Comparison of ENCODE assay signal across 8 cellular contexts in the genomic region with DNA sequence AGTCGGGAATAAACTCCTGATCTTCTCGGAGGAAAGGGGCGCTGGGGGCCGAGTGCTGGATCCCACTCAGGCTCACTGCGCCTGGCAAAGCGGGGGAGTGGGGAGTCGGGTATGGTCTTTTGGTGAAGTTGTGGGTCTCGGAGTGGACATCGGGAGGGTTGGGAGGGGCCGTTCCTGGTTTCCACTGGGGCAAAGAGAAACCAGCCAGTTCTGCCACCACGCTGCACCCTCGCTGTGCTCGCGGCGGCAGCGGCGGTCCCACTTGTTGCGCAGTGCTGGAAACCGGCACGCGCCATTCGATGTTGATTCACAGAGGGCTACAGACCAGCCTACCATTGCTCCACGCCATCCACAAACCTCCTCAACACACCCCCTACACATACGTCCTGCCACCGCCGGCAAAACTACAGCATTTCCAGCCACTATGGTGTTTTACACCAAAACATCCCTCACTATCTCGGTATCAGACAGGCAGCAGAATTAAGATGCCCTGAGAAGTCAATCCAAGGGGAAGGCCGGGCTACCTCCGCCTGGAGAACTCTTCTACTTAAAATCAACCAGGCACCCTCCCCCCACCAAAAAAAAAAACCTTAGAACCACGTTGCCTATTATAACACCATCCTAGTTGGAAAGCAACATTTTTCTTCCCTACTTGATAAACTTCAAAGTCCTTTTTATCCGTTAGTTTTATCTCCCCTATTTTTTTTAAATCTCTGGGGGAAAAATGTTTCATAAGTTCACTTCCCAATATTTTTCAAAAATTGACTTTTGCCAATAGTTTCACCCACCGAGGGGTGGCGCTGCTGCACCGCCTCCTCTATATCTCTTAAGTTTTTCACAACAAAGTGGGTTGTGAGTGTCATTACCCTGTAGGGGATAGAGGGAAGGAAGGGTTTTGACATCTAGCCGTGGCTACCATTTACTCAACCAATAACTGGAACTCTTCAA. TPM values are rescaled to one million over a fixed set of nuclear protein-coding genes. Genes with fewer than 3 reads are reported as not detected.
A peak's percentile ranks its signal among the peaks of the same experiment; 100 is the strongest.
DNase-seq lines count a peak whose midpoint lies in the region; ATAC-seq and TF ChIP-seq lines count a peak whose summit lies in the region.

No MANE protein-coding gene starts in this region.

- H3K36me3 ChIP-seq in thoracic aorta: no peaks in the 10 kb centered on the region

- intact Hi-C loops in CD4-positive, alpha-beta T cell (cut with DNase I, micrococcal nuclease): loop anchor here (1.0 to 10.0 kb wide), 13 partner anchors 177 to 1586 kb away; no protein-coding TSS in a partner anchor

- POLR2A ChIA-PET in CD4-positive, alpha-beta T cell (lab: Charles Lee): interaction anchor here (0.6 to 4.2 kb wide), 15 partner anchors 11 to 1583 kb away, joined by 3 to 54 read pairs (median 5); partner anchors contain the start of gene LPP

- peak overlapping the region; percentile 100 for H3K4me3 Mint-ChIP-seq in CD4-positive, alpha-beta T cell
- H3K4me3 Mint-ChIP-seq in neural crest cell: peak overlapping the region; percentile 96

- TF ChIP-seq CTCF in CD4-positive, alpha-beta T cell (IDR thresholded peaks at IDR 0.05): peak; percentile 97
- TF ChIP-seq CTCF in neural crest cell (conservative IDR thresholded peaks at IDR 0.05) (peak; percentile 97), thoracic aorta (IDR thresholded peaks at IDR 0.05) (peak; percentile 78)

- H3K4me3 ChIP-seq in thoracic aorta: peak overlapping the region; percentile 92

- H3K27me3 Mint-ChIP-seq in CD4-positive, alpha-beta T cell: no peaks in the 10 kb centered on the region
- H3K27me3 Mint-ChIP-seq in neural crest cell (ENCODE audit: low read depth): peaks cover 25% of the 10 kb centered on the region

- DNase-seq in CD4-positive, alpha-beta T cell: peak; percentile 61 to 77 (median 67)
- DNase-seq in HuH-7.5 (ENCODE audit: low spot score): peak; percentile 83
- DNase-seq in RPMI7951 (ENCODE audit: low read depth): peak; percentile 76
- peak; percentile 39 for DNase-seq in activated gamma-delta T cell (lab: John Stamatoyannopoulos, UW)
- peak; percentile 78 for DNase-seq in fibroblast of the conjunctiva (ENCODE audit: low read depth)
- peak; percentile 63 for DNase-seq in neural crest cell (ENCODE audit: low read depth, low spot score)
- DNase-seq in thoracic aorta (ENCODE audit: low spot score): no peak

- CTCF ChIA-PET in CD4-positive, alpha-beta T cell (lab: Charles Lee): interaction anchor here (0.7 to 4.4 kb wide), 35 partner anchors 8 to 1614 kb away, joined by 3 to 80 read pairs (median 5); partner anchors contain the start of gene LPP

- H3K9me3 ChIP-seq in CD4-positive, alpha-beta T cell (ENCODE audit: control insufficient read depth, low read length): no peaks in the 10 kb centered on the region
- no peaks in the 10 kb centered on the region for H3K9me3 ChIP-seq in thoracic aorta

- peaks cover 54% of the 10 kb centered on the region for H3K36me3 Mint-ChIP-seq in CD4-positive, alpha-beta T cell (ENCODE audit: low read depth)
- H3K36me3 Mint-ChIP-seq in neural crest cell (ENCODE audit: low read depth): no peaks in the 10 kb centered on the region

- peak overlapping the region; percentile 99 for H3K27ac Mint-ChIP-seq in CD4-positive, alpha-beta T cell
- H3K27ac Mint-ChIP-seq in neural crest cell (ENCODE audit: unreplicated experiment): no peak overlapping the region

- peaks cover 72% of the 10 kb centered on the region for H3K4me1 Mint-ChIP-seq in CD4-positive, alpha-beta T cell (ENCODE audit: low read depth)
- peaks cover 59% of the 10 kb centered on the region for H3K4me1 Mint-ChIP-seq in neural crest cell

- H3K27me3 ChIP-seq in CD4-positive, alpha-beta T cell (ENCODE audit: control insufficient read depth, insufficient read depth, low read length): no peaks in the 10 kb centered on the region
- H3K27me3 ChIP-seq in thoracic aorta (replicated peaks; ENCODE audit: insufficient read depth): no peaks in the 10 kb centered on the region

- peak overlapping the region; percentile 18 for H3K27ac ChIP-seq in CD4-positive, alpha-beta T cell (ENCODE audit: low read depth, low read length)
- peak overlapping the region; percentile 98 to 100 for H3K27ac ChIP-seq in thoracic aorta

- peaks cover 9 to 27% of the 10 kb centered on the region in 2 donors for H3K4me1 ChIP-seq in thoracic aorta (ENCODE audit: control insufficient read depth in 1 of 2, low read depth in 2 of 2)

- H3K9me3 Mint-ChIP-seq in CD4-positive, alpha-beta T cell: no peaks in the 10 kb centered on the region
- no peaks in the 10 kb centered on the region for H3K9me3 Mint-ChIP-seq in neural crest cell

- ATAC-seq in CD4-positive, alpha-beta T cell (ENCODE audit: poor library complexity): peak; percentile 7
- no peak for ATAC-seq in thoracic aorta (ENCODE audit: insufficient number of reproducible peaks, low FRiP score, low read depth)
- ATAC-seq in HG03025 (IDR thresholded peaks at IDR 0.05; ENCODE audit: low FRiP score, unreplicated experiment): no peak

RNA-seq across cellular contexts. Expression of gene BCL6, which starts 3.6 kb away (rescaled TPM):
- total RNA-seq in CD4-positive, alpha-beta T cell: 10 to 100 TPM; 76.6 to 79.6 TPM
- total RNA-seq in RPMI7951 (2014; rRNA removed; shearing (Covaris generic)): 5.8 and 10.1 TPM in 2 replicates
- total RNA-seq in neural crest cell: 6.4 and 9.6 TPM in 2 replicates
- 100 to 1,000 TPM; 148 to 169 TPM for total RNA-seq in thoracic aorta

RNA-seq across cellular contexts. Expression of gene RTP2, which starts 39.3 kb away (rescaled TPM):
- total RNA-seq in CD4-positive, alpha-beta T cell: not detected
- total RNA-seq in RPMI7951 (2014; rRNA removed; shearing (Covaris generic)): not detected in 2 replicates
- total RNA-seq in neural crest cell (not detected in 2 replicates), thoracic aorta (not detected)
